In genomic region chr10:96890172-96890513, GRCh38 we compare ENCODE assay signal across 2 cellular contexts.
A peak's percentile ranks its signal among the peaks of the same experiment; 100 is the strongest.
TF ChIP-seq lines count a peak whose summit lies in the region.

No MANE protein-coding gene starts in this region.

TF ChIP-seq in K562, 482 proteins besides CTCF, POLR2A, EP300 and RAD21:
- TF ChIP-seq FOSL1 (tag; conservative IDR thresholded peaks at IDR 0.05) (no peak), ZNF121 (CRISPR knock-in tag; conservative IDR thresholded peaks at IDR 0.05) (0 out of 2 replicates have a peak, but pooled peaks have one; percentile 10), ZKSCAN3 (CRISPR knock-in tag; IDR thresholded peaks at IDR 0.05) (no peak)

TF ChIP-seq in HepG2, 621 proteins besides CTCF, POLR2A, EP300 and RAD21:
- 0 out of 2 replicates have a peak, but pooled peaks have one; percentile 4 for TF ChIP-seq E2F1 (CRISPR knock-in tag; IDR thresholded peaks at IDR 0.05)
- TF ChIP-seq HNF4A (CRISPR knock-in tag; IDR thresholded peaks at IDR 0.05): 0 out of 2 replicates have a peak, but pooled peaks have one; percentile 8
- 0 out of 2 replicates have a peak, but pooled peaks have one; percentile 8 for TF ChIP-seq TARDBP (CRISPR knock-in tag; IDR thresholded peaks at IDR 0.05)
- TF ChIP-seq ZNF121 (CRISPR knock-in tag; IDR thresholded peaks at IDR 0.05): peak; percentile 59
- TF ChIP-seq HOXA3 (CRISPR knock-in tag; IDR thresholded peaks at IDR 0.05): no peak
- TF ChIP-seq FOXP1 (IDR thresholded peaks at IDR 0.05): no peak
- 0 out of 2 replicates have a peak, but pooled peaks have one; percentile 4 for TF ChIP-seq FOXP1 (CRISPR knock-in tag; IDR thresholded peaks at IDR 0.05)
- TF ChIP-seq, protein P1, sequence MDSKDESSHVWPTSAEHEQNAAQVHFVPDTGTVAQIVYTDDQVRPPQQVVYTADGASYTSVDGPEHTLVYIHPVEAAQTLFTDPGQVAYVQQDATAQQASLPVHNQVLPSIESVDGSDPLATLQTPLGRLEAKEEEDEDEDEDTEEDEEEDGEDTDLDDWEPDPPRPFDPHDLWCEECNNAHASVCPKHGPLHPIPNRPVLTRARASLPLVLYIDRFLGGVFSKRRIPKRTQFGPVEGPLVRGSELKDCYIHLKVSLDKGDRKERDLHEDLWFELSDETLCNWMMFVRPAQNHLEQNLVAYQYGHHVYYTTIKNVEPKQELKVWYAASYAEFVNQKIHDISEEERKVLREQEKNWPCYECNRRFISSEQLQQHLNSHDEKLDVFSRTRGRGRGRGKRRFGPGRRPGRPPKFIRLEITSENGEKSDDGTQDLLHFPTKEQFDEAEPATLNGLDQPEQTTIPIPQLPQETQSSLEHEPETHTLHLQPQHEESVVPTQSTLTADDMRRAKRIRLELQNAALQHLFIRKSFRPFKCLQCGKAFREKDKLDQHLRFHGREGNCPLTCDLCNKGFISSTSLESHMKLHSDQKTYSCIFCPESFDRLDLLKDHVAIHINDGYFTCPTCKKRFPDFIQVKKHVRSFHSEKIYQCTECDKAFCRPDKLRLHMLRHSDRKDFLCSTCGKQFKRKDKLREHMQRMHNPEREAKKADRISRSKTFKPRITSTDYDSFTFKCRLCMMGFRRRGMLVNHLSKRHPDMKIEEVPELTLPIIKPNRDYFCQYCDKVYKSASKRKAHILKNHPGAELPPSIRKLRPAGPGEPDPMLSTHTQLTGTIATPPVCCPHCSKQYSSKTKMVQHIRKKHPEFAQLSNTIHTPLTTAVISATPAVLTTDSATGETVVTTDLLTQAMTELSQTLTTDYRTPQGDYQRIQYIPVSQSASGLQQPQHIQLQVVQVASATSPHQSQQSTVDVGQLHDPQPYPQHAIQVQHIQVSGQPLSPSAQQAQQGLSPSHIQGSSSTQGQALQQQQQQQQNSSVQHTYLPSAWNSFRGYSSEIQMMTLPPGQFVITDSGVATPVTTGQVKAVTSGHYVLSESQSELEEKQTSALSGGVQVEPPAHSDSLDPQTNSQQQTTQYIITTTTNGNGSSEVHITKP (CRISPR knock-in tag; IDR thresholded peaks at IDR 0.05; ENCODE audit: low read depth): no peak
